Comparison of ENCODE assay signal across 21 cellular contexts in the genomic region with DNA sequence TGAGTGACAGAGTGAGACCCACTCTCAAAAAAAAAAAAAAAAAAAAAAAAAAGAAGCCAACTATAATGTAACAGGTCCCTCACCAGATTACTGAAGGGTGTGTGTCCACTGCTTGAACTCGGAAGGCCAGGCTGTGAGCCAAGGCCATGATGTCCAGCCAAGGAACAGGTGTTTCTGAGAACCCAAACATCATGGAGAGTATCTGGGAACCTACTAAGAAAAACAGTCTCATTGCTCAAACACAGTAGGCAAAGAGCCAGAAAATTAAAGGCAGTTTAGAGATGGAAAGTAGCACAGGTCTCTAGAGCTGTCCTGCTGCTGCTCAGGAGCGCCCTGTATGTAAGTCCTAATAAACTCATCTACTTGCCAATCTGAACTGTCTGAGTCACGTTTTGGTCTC. TPM values are rescaled to one million over a fixed set of nuclear protein-coding genes. Genes with fewer than 3 reads are reported as not detected.
DNase-seq lines count a peak whose midpoint lies in the region; ATAC-seq and TF ChIP-seq lines count a peak whose summit lies in the region.
"Had no signal": no experiment of that assay in that cellular context is flagged by ENCODE, and none has a peak within 500 bp of the region (broad histone marks: within the 10 kb centered on the region; RNA-seq: fewer than 3 reads in every experiment).

No MANE protein-coding gene starts in this region.

- intact Hi-C loops in breast epithelium (cut with DNase I; ENCODE audit: low total_unique reads) (loop anchor here (1.0 kb wide), 1 partner anchor 11 kb away; no protein-coding TSS in a partner anchor), prostate gland (cut with DNase I) (loop anchor here (5.0 kb wide), 2 partner anchors 232 to 317 kb away; no protein-coding TSS in a partner anchor), upper lobe of right lung (cut with DNase I) (no loop called here)

- no peaks in the 10 kb centered on the region for H3K36me3 ChIP-seq in breast epithelium
- no peaks in the 10 kb centered on the region for H3K36me3 ChIP-seq in prostate gland
- H3K36me3 ChIP-seq in upper lobe of right lung: no peaks in the 10 kb centered on the region

- H3K27me3 ChIP-seq in breast epithelium: no peaks in the 10 kb centered on the region
- H3K27me3 ChIP-seq in prostate gland (replicated peaks; ENCODE audit: insufficient read depth): no peaks in the 10 kb centered on the region
- H3K27me3 ChIP-seq in upper lobe of right lung: no peaks in the 10 kb centered on the region

- DNase-seq in DMS53 (lab: John Stamatoyannopoulos, UW): peak; percentile 9
- DNase-seq in DMS53 treated with DMSO at 0.1 percent for 48 hours (lab: John Stamatoyannopoulos, UW; ENCODE audit: unreplicated experiment): no peak
- peak in 1 of 2 donors; percentile 68 for DNase-seq in breast epithelium (ENCODE audit: low spot score in 2 of 2)
- peak; percentile 28 for DNase-seq in prostate gland (ENCODE audit: low spot score)
- peak; percentile 77 for DNase-seq in upper lobe of right lung
- DNase-seq in KG1 (lab: John Stamatoyannopoulos, UW): no peak
- DNase-seq in central memory CD4-positive, alpha-beta T cell: no peak
- DNase-seq: CD4-positive, CD25-positive, alpha-beta regulatory T cell; DND-41; GDM1; GM23248; HCEC 1CT; NCI-H1048; NCI-H2107; NCI-H526; NK-92 treated with Interleukin-12 subunit alpha and Interleukin-12 subunit beta, amount 100 ng/mL, for 24 hours; SK-N-SH had no signal

- TF ChIP-seq POLR2A in breast epithelium (IDR thresholded peaks at IDR 0.05): no peak
- no peak for TF ChIP-seq POLR2A in prostate gland (IDR thresholded peaks at IDR 0.05)

- ATAC-seq in upper lobe of right lung: peak; percentile 59
- ATAC-seq in GM18511 (IDR thresholded peaks at IDR 0.05; ENCODE audit: unreplicated experiment): no peak
- ATAC-seq: GM12878 had no signal

- TF ChIP-seq CTCF in breast epithelium (IDR thresholded peaks at IDR 0.05) (no peak), prostate gland (IDR thresholded peaks at IDR 0.05) (no peak), upper lobe of right lung (IDR thresholded peaks at IDR 0.05) (no peak)

- H3K9me3 ChIP-seq in breast epithelium: no peaks in the 10 kb centered on the region
- H3K9me3 ChIP-seq in prostate gland: no peaks in the 10 kb centered on the region
- no peaks in the 10 kb centered on the region for H3K9me3 ChIP-seq in upper lobe of right lung
- H3K9me3 ChIP-seq: SK-N-SH had no signal

- peak overlapping the region; percentile 29 to 74 for H3K27ac ChIP-seq in breast epithelium
- H3K27ac ChIP-seq in prostate gland: no peak overlapping the region
- H3K27ac ChIP-seq in upper lobe of right lung: no peak overlapping the region
- H3K27ac ChIP-seq: 22Rv1, GM23248, HL-60 had no signal

- H3K4me1 ChIP-seq in breast epithelium (peaks cover 0 to 3% of the 10 kb centered on the region in 2 donors), prostate gland (replicated peaks) (no peaks in the 10 kb centered on the region), upper lobe of right lung (no peaks in the 10 kb centered on the region)

- 45% methylated on average over 3 of the region's 3 CpGs for WGBS in prostate gland

- H3K4me3 ChIP-seq in breast epithelium (no peak overlapping the region), prostate gland (no peak overlapping the region), upper lobe of right lung (no peak overlapping the region)
- H3K4me3 ChIP-seq: GM12878, GM23248 had no signal

RNA-seq across cellular contexts. Expression of gene MAP4K5, which starts 12.5 kb away (rescaled TPM):
- 100 to 1,000 TPM; 108 to 165 (median 119) TPM for total RNA-seq in breast epithelium
- 100 to 1,000 TPM in 1 of 2 donors, 10 to 100 TPM in 1; 76.2 to 102 TPM for total RNA-seq in prostate gland
- 46.3 TPM for total RNA-seq in upper lobe of right lung

RNA-seq across cellular contexts. Expression of gene ATL1, which starts 15.0 kb away (rescaled TPM):
- 10 to 100 TPM; 10.4 to 23.7 (median 22.0) TPM for total RNA-seq in breast epithelium
- total RNA-seq in prostate gland: 10 to 100 TPM in 1 of 2 donors, 1 to 10 TPM in 1; 5.3 to 26.5 TPM
- 5.9 TPM for total RNA-seq in upper lobe of right lung

Comparison
In these comparisons a context has a peak if more than half of its experiments do, and no peak if none do; other contexts are left out.
1. DNase-seq: peak in DMS53 (single experiment), prostate gland (single experiment) and upper lobe of right lung (single experiment); none in DMS53 treated with DMSO at 0.1 percent for 48 hours (single experiment), KG1 (single experiment) and central memory CD4-positive, alpha-beta T cell (single experiment).
2. H3K27ac ChIP-seq: peak in breast epithelium (2 of 2); none in prostate gland (0 of 2) and upper lobe of right lung (single experiment).